Comparison of ENCODE assay signal across 8 cellular contexts in the genomic region with DNA sequence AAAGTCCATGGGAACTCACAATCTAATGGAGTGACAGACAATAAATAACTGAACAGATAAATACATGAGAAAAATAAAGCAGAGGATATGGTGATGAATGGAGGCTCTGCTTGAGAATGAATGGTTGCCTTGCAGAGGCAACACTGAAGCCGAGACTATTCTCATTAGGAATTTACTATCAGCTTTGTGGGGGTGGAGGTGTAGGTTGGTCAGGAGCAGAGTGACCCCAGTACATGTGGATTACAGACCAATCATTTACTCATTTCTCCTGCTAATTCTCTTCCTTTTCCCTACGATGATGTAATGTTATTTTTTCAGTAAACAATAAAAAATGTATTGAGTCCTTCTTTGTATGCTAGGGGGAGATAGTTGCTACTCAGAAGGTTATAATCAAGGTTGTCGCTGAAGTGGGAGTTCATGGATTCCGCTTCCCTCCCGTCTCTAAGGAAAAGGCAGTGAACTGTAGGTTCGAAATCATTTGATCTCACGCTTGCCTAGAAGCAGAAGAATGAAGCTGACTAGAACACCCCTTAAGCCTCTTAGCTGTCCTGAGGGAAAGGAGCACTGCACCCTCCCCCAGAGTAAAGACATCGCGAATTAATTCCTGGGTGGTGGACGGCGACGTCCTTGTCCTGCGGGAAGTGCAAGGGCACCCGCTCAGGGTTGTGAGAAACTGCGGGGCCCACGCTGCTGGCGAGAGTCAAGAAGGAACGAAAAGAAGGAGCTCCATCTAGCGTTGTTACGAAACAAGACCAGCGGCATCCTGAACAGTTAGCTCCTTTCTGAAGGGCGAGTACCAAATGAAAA.
DNase-seq lines count a peak whose midpoint lies in the region; ATAC-seq and TF ChIP-seq lines count a peak whose summit lies in the region.

No MANE protein-coding gene starts in this region.

- H4K20me1 ChIP-seq in smooth muscle cell (ENCODE audit: low read depth) = no peaks in the 10 kb centered on the region

- peak; percentile 55 for TF ChIP-seq CTCF in smooth muscle cell (IDR thresholded peaks at IDR 0.05; ENCODE audit: borderline replicate concordance, insufficient read depth, poor library complexity, severe bottlenecking)

- no peaks in the 10 kb centered on the region for H3K9me3 ChIP-seq in smooth muscle cell (replicated peaks; ENCODE audit: low read depth)

- peak; percentile 91 for ATAC-seq in HG02943 (IDR thresholded peaks at IDR 0.05; ENCODE audit: low read depth, unreplicated experiment)

- H3K9ac ChIP-seq in smooth muscle cell (ENCODE audit: low read depth) = peak overlapping the region; percentile 32

- DNase-seq in SIG-M5 treated with dmso at 0.1 percent for 504 hours (lab: John Stamatoyannopoulos, UW; ENCODE audit: unreplicated experiment) (peak; percentile 79), SIG-M5 (lab: John Stamatoyannopoulos, UW) (no peak), NCI-H2029 (lab: John Stamatoyannopoulos, UW) (peak; percentile 72), UCSD-AML1 (lab: John Stamatoyannopoulos, UW; ENCODE audit: unreplicated experiment) (peak; percentile 54), inferior parietal cortex (ENCODE audit: extremely low spot score) (peak; percentile 88), smooth muscle cell (lab: John Stamatoyannopoulos, UW; ENCODE audit: unreplicated experiment) (peak; percentile 21)
- DNase-seq in central memory CD4-positive, alpha-beta T cell = peak; percentile 35

- no peaks in the 10 kb centered on the region for H3K27me3 ChIP-seq in smooth muscle cell (ENCODE audit: low read depth)

- no peaks in the 10 kb centered on the region for H3F3A ChIP-seq in smooth muscle cell (ENCODE audit: low read depth)

- no peaks in the 10 kb centered on the region for H3K79me2 ChIP-seq in smooth muscle cell (ENCODE audit: low read depth)

- H2AFZ ChIP-seq in smooth muscle cell (ENCODE audit: low read depth) = peak overlapping the region; percentile 69

- no peaks in the 10 kb centered on the region for H3K36me3 ChIP-seq in smooth muscle cell (ENCODE audit: low read depth)

- 8% methylated on average over 22 of the region's 22 CpGs for WGBS in smooth muscle cell (ENCODE audit: low lambda C conversion rate)

- peak overlapping the region; percentile 50 for H3K4me3 ChIP-seq in smooth muscle cell

- peak overlapping the region; percentile 50 for H3K27ac ChIP-seq in smooth muscle cell (ENCODE audit: low read depth)

- H3K4me2 ChIP-seq in smooth muscle cell = peak overlapping the region; percentile 83

- H3K4me1 ChIP-seq in smooth muscle cell (ENCODE audit: low read depth) = no peaks in the 10 kb centered on the region
